Comparison of ENCODE assay signal across 10 cellular contexts in genomic region chr1:65063025-65063424, GRCh38.
DNase-seq lines count a peak whose midpoint lies in the region; ATAC-seq and TF ChIP-seq lines count a peak whose summit lies in the region.
"Had no signal": no experiment of that assay in that cellular context is flagged by ENCODE, and none has a peak within 500 bp of the region (broad histone marks: within the 10 kb centered on the region; RNA-seq: fewer than 3 reads in every experiment).

No MANE protein-coding gene starts in this region.

- peak; percentile 48 for TF ChIP-seq RAD21 in neural cell (conservative IDR thresholded peaks at IDR 0.05)

- H3F3A ChIP-seq in SU-DHL-6 (ENCODE audit: insufficient read depth) (no peaks in the 10 kb centered on the region), neural cell (ENCODE audit: insufficient read depth, low read length, poor library complexity, severe bottlenecking) (peaks cover 3% of the 10 kb centered on the region)

- H3K4me2 ChIP-seq in SU-DHL-6 (ENCODE audit: low read depth, low read length, poor library complexity, severe bottlenecking) (no peak overlapping the region), neural cell (ENCODE audit: low read length) (no peak overlapping the region)

- H3K9me3 ChIP-seq in SU-DHL-6 (ENCODE audit: insufficient read depth, low read length): no peaks in the 10 kb centered on the region
- H3K9me3 ChIP-seq in neural cell (ENCODE audit: low read length): no peaks in the 10 kb centered on the region
- H3K9me3 ChIP-seq in BE2C: no peaks in the 10 kb centered on the region
- H3K9me3 ChIP-seq: thyroid gland had no signal

- H3K9me2 ChIP-seq in SU-DHL-6 (replicated peaks; ENCODE audit: insufficient read depth, low read length): no peaks in the 10 kb centered on the region
- no peaks in the 10 kb centered on the region for H3K9me2 ChIP-seq in neural cell (ENCODE audit: insufficient read depth, low read length)

- no peak for TF ChIP-seq EP300 in neural cell (conservative IDR thresholded peaks at IDR 0.05; ENCODE audit: poor library complexity, severe bottlenecking)

- no peaks in the 10 kb centered on the region for H4K20me1 ChIP-seq in SU-DHL-6 (ENCODE audit: low read depth, low read length)
- H4K20me1 ChIP-seq in neural cell (ENCODE audit: insufficient read depth): peaks cover 5% of the 10 kb centered on the region

- H3K79me2 ChIP-seq in SU-DHL-6 (ENCODE audit: insufficient read depth, low read length) (no peaks in the 10 kb centered on the region), neural cell (replicated peaks; ENCODE audit: insufficient read depth, low read length) (peaks cover 49% of the 10 kb centered on the region)

- no peak overlapping the region for H3K27ac ChIP-seq in SU-DHL-6 (ENCODE audit: low read depth, low read length)
- no peak overlapping the region for H3K27ac ChIP-seq in neural cell (ENCODE audit: low read length)
- peak overlapping the region in 1 of 2 donors; percentile 36 for H3K27ac ChIP-seq in coronary artery
- H3K27ac ChIP-seq: epithelial cell of prostate, thyroid gland had no signal

- H3K36me3 ChIP-seq in SU-DHL-6 (ENCODE audit: low read length) (no peaks in the 10 kb centered on the region), neural cell (ENCODE audit: insufficient read depth, low read length) (peaks cover 4% of the 10 kb centered on the region), BE2C (no peaks in the 10 kb centered on the region)

- H3K9ac ChIP-seq in SU-DHL-6 (ENCODE audit: low read length): no peak overlapping the region
- H3K9ac ChIP-seq in neural cell (ENCODE audit: low read length): no peak overlapping the region

- peak; percentile 17 for TF ChIP-seq CTCF in SU-DHL-6 (IDR thresholded peaks at IDR 0.05; ENCODE audit: insufficient read depth, low read length, poor library complexity, severe bottlenecking)
- TF ChIP-seq CTCF in neural cell (IDR thresholded peaks at IDR 0.05; ENCODE audit: poor library complexity, severe bottlenecking): peak; percentile 53
- TF ChIP-seq CTCF in BE2C (IDR thresholded peaks at IDR 0.05; ENCODE audit: low read depth, low read length): no peak; the same call in 1 of the 2 replicates
- no peak for TF ChIP-seq CTCF in coronary artery (IDR thresholded peaks at IDR 0.05)

- no peak for ATAC-seq in left lobe of liver

- no peak overlapping the region for H2AFZ ChIP-seq in SU-DHL-6 (ENCODE audit: low read depth, low read length, severe bottlenecking)
- no peak overlapping the region for H2AFZ ChIP-seq in neural cell (ENCODE audit: low read depth, low read length)

- H3K4me1 ChIP-seq in BE2C: no peaks in the 10 kb centered on the region

- H3K4me3 ChIP-seq in SU-DHL-6 (ENCODE audit: insufficient read depth, low read length, poor library complexity, severe bottlenecking) (no peak overlapping the region), neural cell (ENCODE audit: low read length) (no peak overlapping the region), BE2C (ENCODE audit: low read depth, low read length) (no peak overlapping the region), coronary artery (no peak overlapping the region)
- H3K4me3 ChIP-seq: thyroid gland had no signal

- H3K27me3 ChIP-seq in SU-DHL-6 (ENCODE audit: low read length) (no peaks in the 10 kb centered on the region), neural cell (ENCODE audit: insufficient read depth, low read depth, low read length) (no peaks in the 10 kb centered on the region), BE2C (no peaks in the 10 kb centered on the region)
- H3K27me3 ChIP-seq: thyroid gland had no signal

- DNase-seq in NCI-H1105 treated with DMSO at 0.1 percent for 48 hours (lab: John Stamatoyannopoulos, UW) (peak; percentile 16), NCI-H1105 (lab: John Stamatoyannopoulos, UW) (no peak), H4 (ENCODE audit: low spot score) (peak; percentile 22), BE2C (no peak), left lobe of liver (ENCODE audit: low spot score) (no peak), coronary artery (ENCODE audit: low spot score) (no peak)
- DNase-seq: thyroid gland had no signal

TF ChIP-seq in neural cell, 6 proteins besides CTCF, POLR2A, EP300 and RAD21:
- TF ChIP-seq EZH2 (IDR thresholded peaks at IDR 0.05; ENCODE audit: borderline replicate concordance, insufficient read depth, low read length, poor library complexity, severe bottlenecking) (no peak), SMC3 (conservative IDR thresholded peaks at IDR 0.05; ENCODE audit: poor library complexity) (peak; percentile 58), MXI1 (conservative IDR thresholded peaks at IDR 0.05; ENCODE audit: poor library complexity, severe bottlenecking) (no peak), POLR2AphosphoS5 (IDR thresholded peaks at IDR 0.05) (no peak), TAF1 (IDR thresholded peaks at IDR 0.05; ENCODE audit: low read depth) (no peak)

Comparison
In these comparisons a context has a peak if more than half of its experiments do, and no peak if none do; other contexts are left out.
1. DNase-seq: peak in NCI-H1105 treated with DMSO at 0.1 percent for 48 hours (single experiment) and H4 (single experiment); none in NCI-H1105 (single experiment), BE2C (single experiment), left lobe of liver (single experiment) and coronary artery (single experiment).
2. CTCF ChIP-seq: peak in SU-DHL-6 (single experiment) and neural cell (single experiment); none in BE2C (single experiment) and coronary artery (single experiment).